Comparison of ENCODE assay signal across 26 cellular contexts in genomic region chr17:4246674-4247073, GRCh38.
"Had no signal": no experiment of that assay in that cellular context is flagged by ENCODE, and none has a peak within 500 bp of the region (broad histone marks: within the 10 kb centered on the region; RNA-seq: fewer than 3 reads in every experiment).

No MANE protein-coding gene starts in this region.

- FAIRE-seq: bronchial epithelial cell, urothelium cell line had no signal

- DNase-seq: activated CD4-positive, CD25-positive, alpha-beta regulatory T cell treated with anti-CD3 and anti-CD28 coated beads, Interleukin-2, amount 50 U/mL, for 72 hours; activated CD8-positive, alpha-beta memory T cell treated with anti-CD3 and anti-CD28 coated beads, Interleukin-2, amount 50 U/mL, for 48 hours; activated naive CD4-positive, alpha-beta T cell; activated naive CD8-positive, alpha-beta T cell treated with anti-CD3 and anti-CD28 coated beads, Interleukin-2, amount 10 ng/mL, durations not matched to agents 7 days and 5 days; activated T-cell treated with anti-CD3 and anti-CD28 coated beads, Interleukin-2, amount 50 U/mL, for 4 hours; amniotic stem cell; cerebellar nuclear complex; cortex of kidney; effector CD8-positive, alpha-beta T cell; heart right ventricle; midbrain; ovary; stimulated activated CD4-positive, alpha-beta T cell treated with anti-CD3 and anti-CD28 coated beads, Interleukin-4, amount 100 ng/mL, for 24 hours; stimulated activated naive CD8-positive, alpha-beta T cell treated with anti-CD3 and anti-CD28 coated beads, Interleukin-15, Interleukin-2, amounts not matched to agents 100 U/mL and 50 U/mL, for 24 hours; WERI-Rb-1 had no signal

- H3K9me3 Mint-ChIP-seq: activated naive CD8-positive, alpha-beta T cell treated with anti-CD3 and anti-CD28 coated beads, Interleukin-2, amount 10 ng/mL, durations not matched to agents 7 days and 5 days; activated T-cell treated with anti-CD3 and anti-CD28 coated beads, Interleukin-2, amount 50 U/mL, for 4 hours; activated T-helper 2 cell treated with anti-CD3 and anti-CD28 coated beads, Interferon-gamma antibody, Interleukin-2, Interleukin-4, amounts not matched to agents 10 μg/mL and 5 μg/mL and 100 μg/mL, durations not matched to agents 14 hours and 24 hours and 36 hours; natural killer cell treated with Interleukin-12 subunit alpha and Interleukin-12 subunit beta and Interleukin-15 and Interleukin-18, amount 100 ng/mL, for 72 hours; T-helper 2 cell treated with Interferon-gamma antibody and Interleukin-4, amounts not matched to agents 5 μg/mL and 100 μg/mL, for 36 hours had no signal

- H3K4me3 ChIP-seq: heart right ventricle, lung, ovary, prostate gland, right atrium auricular region had no signal

- H3K27ac ChIP-seq: neutrophil, ovary, prostate gland, right atrium auricular region, WERI-Rb-1 had no signal

- H3K36me3 Mint-ChIP-seq: natural killer cell treated with Interleukin-12 subunit alpha and Interleukin-12 subunit beta and Interleukin-15 and Interleukin-18, amount 100 ng/mL, for 72 hours had no signal

- H3K4me3 Mint-ChIP-seq: activated naive CD8-positive, alpha-beta T cell treated with anti-CD3 and anti-CD28 coated beads, Interleukin-2, amount 10 ng/mL, durations not matched to agents 7 days and 5 days; activated T-cell treated with anti-CD3 and anti-CD28 coated beads, Interleukin-2, amount 50 U/mL, for 4 hours; natural killer cell treated with Interleukin-12 subunit alpha and Interleukin-12 subunit beta and Interleukin-15 and Interleukin-18, amount 100 ng/mL, for 72 hours; T-helper 2 cell treated with Interferon-gamma antibody and Interleukin-4, amounts not matched to agents 5 μg/mL and 100 μg/mL, for 36 hours had no signal

- H3K27ac Mint-ChIP-seq: activated naive CD8-positive, alpha-beta T cell treated with anti-CD3 and anti-CD28 coated beads, Interleukin-2, amount 10 ng/mL, durations not matched to agents 7 days and 5 days; activated T-helper 2 cell treated with anti-CD3 and anti-CD28 coated beads, Interferon-gamma antibody, Interleukin-2, Interleukin-4, amounts not matched to agents 10 μg/mL and 5 μg/mL and 100 μg/mL, durations not matched to agents 14 hours and 24 hours and 36 hours; T-helper 2 cell treated with Interferon-gamma antibody and Interleukin-4, amounts not matched to agents 5 μg/mL and 100 μg/mL, for 36 hours had no signal

- ATAC-seq: activated T-cell treated with anti-CD3 and anti-CD28 coated beads, Interleukin-2, amount 50 U/mL, for 4 hours; heart right ventricle; left lobe of liver; natural killer cell treated with Interleukin-12 subunit alpha and Interleukin-12 subunit beta and Interleukin-15 and Interleukin-18, amount 100 ng/mL, for 72 hours; SK-N-SH treated with all-trans-retinoic acid at 6 μM for 48 hours; stimulated activated naive CD8-positive, alpha-beta T cell treated with anti-CD3 and anti-CD28 coated beads, Interleukin-15, Interleukin-2, amounts not matched to agents 100 U/mL and 50 U/mL, for 24 hours had no signal

- H3K9me3 ChIP-seq: heart right ventricle, neutrophil, ovary, prostate gland, right atrium auricular region had no signal

- H3K27me3 Mint-ChIP-seq: activated naive CD8-positive, alpha-beta T cell treated with anti-CD3 and anti-CD28 coated beads, Interleukin-2, amount 10 ng/mL, durations not matched to agents 7 days and 5 days; natural killer cell treated with Interleukin-12 subunit alpha and Interleukin-12 subunit beta and Interleukin-15 and Interleukin-18, amount 100 ng/mL, for 72 hours had no signal

- H3K36me3 ChIP-seq: ovary, prostate gland had no signal

- H3K4me1 ChIP-seq: prostate gland had no signal

- H3K27me3 ChIP-seq: heart right ventricle, neutrophil, ovary, right atrium auricular region had no signal
